1 cellular context compared by ENCODE assay signal in genomic region chr2:33292063-33292462, GRCh38.
TF ChIP-seq lines count a peak whose summit lies in the region.

No MANE protein-coding gene starts in this region.

TF ChIP-seq in HEK293, 187 proteins besides CTCF, POLR2A, EP300 and RAD21 (continued from another document):
- no peak for TF ChIP-seq ZNF585B (tag by site-specific recombination; IDR thresholded peaks at IDR 0.05)
- TF ChIP-seq ZBTB7A (tag by site-specific recombination; IDR thresholded peaks at IDR 0.05; ENCODE audit: low read depth) = no peak
- no peak for TF ChIP-seq ZBTB1 (tag by site-specific recombination; IDR thresholded peaks at IDR 0.05)
- TF ChIP-seq, protein P1, sequence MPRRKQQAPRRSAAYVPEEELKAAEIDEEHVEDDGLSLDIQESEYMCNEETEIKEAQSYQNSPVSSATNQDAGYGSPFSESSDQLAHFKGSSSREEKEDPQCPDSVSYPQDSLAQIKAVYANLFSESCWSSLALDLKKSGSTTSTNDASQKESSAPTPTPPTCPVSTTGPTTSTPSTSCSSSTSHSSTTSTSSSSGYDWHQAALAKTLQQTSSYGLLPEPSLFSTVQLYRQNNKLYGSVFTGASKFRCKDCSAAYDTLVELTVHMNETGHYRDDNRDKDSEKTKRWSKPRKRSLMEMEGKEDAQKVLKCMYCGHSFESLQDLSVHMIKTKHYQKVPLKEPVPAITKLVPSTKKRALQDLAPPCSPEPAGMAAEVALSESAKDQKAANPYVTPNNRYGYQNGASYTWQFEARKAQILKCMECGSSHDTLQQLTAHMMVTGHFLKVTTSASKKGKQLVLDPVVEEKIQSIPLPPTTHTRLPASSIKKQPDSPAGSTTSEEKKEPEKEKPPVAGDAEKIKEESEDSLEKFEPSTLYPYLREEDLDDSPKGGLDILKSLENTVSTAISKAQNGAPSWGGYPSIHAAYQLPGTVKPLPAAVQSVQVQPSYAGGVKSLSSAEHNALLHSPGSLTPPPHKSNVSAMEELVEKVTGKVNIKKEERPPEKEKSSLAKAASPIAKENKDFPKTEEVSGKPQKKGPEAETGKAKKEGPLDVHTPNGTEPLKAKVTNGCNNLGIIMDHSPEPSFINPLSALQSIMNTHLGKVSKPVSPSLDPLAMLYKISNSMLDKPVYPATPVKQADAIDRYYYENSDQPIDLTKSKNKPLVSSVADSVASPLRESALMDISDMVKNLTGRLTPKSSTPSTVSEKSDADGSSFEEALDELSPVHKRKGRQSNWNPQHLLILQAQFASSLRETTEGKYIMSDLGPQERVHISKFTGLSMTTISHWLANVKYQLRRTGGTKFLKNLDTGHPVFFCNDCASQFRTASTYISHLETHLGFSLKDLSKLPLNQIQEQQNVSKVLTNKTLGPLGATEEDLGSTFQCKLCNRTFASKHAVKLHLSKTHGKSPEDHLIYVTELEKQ (tag by site-specific recombination; IDR thresholded peaks at IDR 0.05; ENCODE audit: borderline replicate concordance) = no peak
